ENCODE assay signal across 21 cellular contexts in genomic region chr17:69240201-69240600, GRCh38. TPM values are rescaled to one million over a fixed set of nuclear protein-coding genes. Genes with fewer than 3 reads are reported as not detected.
"Had no signal": no experiment of that assay in that cellular context is flagged by ENCODE, and none has a peak within 500 bp of the region (broad histone marks: within the 10 kb centered on the region; RNA-seq: fewer than 3 reads in every experiment).

No MANE protein-coding gene starts in this region.

- ATAC-seq: K562 had no signal

- H3K27ac ChIP-seq: KMS-11, RWPE1, SK-N-MC had no signal

- DNase-seq: Kasumi-1, MM.1S, NCI-H1092 treated with DMSO at 0.1 percent for 48 hours, NCI-H1436, NCI-H187, NCI-H2029, NCI-H2081 treated with DMSO at 0.1 percent for 48 hours, NCI-H2171, NCI-H226, NCI-H446, NCI-H510A, NCI-H524 treated with DMSO at 0.1 percent for 48 hours, NCI-H69, NCI-H774, SHP77 had no signal

RNA-seq across cellular contexts. Expression of gene ABCA10, which starts 11.6 kb away (rescaled TPM):
- total RNA-seq: M059J had no signal
- polyA plus RNA-seq: IgD-negative memory B cell had no signal
